Comparison of ENCODE assay signal across 8 cellular contexts in genomic region chr7:129144095-129144833, GRCh38. TPM values are rescaled to one million over a fixed set of nuclear protein-coding genes. Genes with fewer than 3 reads are reported as not detected.
A peak's percentile ranks its signal among the peaks of the same experiment; 100 is the strongest.
DNase-seq lines count a peak whose midpoint lies in the region; ATAC-seq and TF ChIP-seq lines count a peak whose summit lies in the region.

TSPAN33 (plus strand) TSS chr7:129144707; CDS start chr7:129144981, 274 bp downstream.

- POLR2A ChIA-PET in HCT116 (lab: Charles Lee), result no interaction called here

- no peak for TF ChIP-seq CTCF in HCT116 (IDR thresholded peaks at IDR 0.05 in 2 of 3, conservative IDR thresholded peaks at IDR 0.05 in 1 of 3; ENCODE audit: borderline replicate concordance in 1 of 3, insufficient read depth in 1 of 3, low read depth in 2 of 3, low read length in 2 of 3)
- no peak for TF ChIP-seq CTCF in vagina (IDR thresholded peaks at IDR 0.05)

- H4K20me1 ChIP-seq in HCT116 (ENCODE audit: insufficient read depth), result no peaks in the 10 kb centered on the region

- intact Hi-C loops in HCT116 (cut with micrococcal nuclease) (no loop called here), vagina (cut with DNase I) (no loop called here)

- DNase-seq in HCT116 (ENCODE audit: low read depth, low spot score) (peak; percentile 42), NAMALWA (ENCODE audit: low spot score) (peak; percentile 82), T-helper 1 cell (peak; percentile 24 to 60 (median 46)), anterior cingulate cortex (lab: John Stamatoyannopoulos, UW) (peak in 57 of 58 donors; percentile 26 to 90 (median 75)), hepatic stellate cell (ENCODE audit: low spot score) (peak; percentile 93), vagina (ENCODE audit: extremely low spot score in 2 of 2) (no peak)

- peak; percentile 99 for ATAC-seq in HCT116

- H3K36me3 ChIP-seq in HCT116 (ENCODE audit: control insufficient read depth in 1 of 2, insufficient read depth in 2 of 2, low read length in 2 of 2) (no peaks in the 10 kb centered on the region), rectal smooth muscle tissue (ENCODE audit: control insufficient read depth, insufficient read depth, low read length) (no peaks in the 10 kb centered on the region), vagina (no peaks in the 10 kb centered on the region)

- H3K27ac ChIP-seq in HCT116 (ENCODE audit: low read depth, low read length), result peak within 1 kb of the TSS; percentile 51; the same call in 1 of the 2 replicates
- no peak within 1 kb of the TSS for H3K27ac ChIP-seq in rectal smooth muscle tissue (ENCODE audit: low read depth, low read length)
- no peak within 1 kb of the TSS for H3K27ac ChIP-seq in vagina

- TF ChIP-seq POLR2A in HCT116 (IDR thresholded peaks at IDR 0.05; ENCODE audit: borderline replicate concordance, extremely low read depth, insufficient read depth, insufficient read length), result no peak
- no peak for TF ChIP-seq POLR2A in vagina (IDR thresholded peaks at IDR 0.05)

- H3K79me2 ChIP-seq in HCT116 (ENCODE audit: insufficient read depth, low read length), result no peaks in the 10 kb centered on the region

- H3K4me2 ChIP-seq in HCT116 (ENCODE audit: low read length), result peak within 1 kb of the TSS; percentile 86

- TF ChIP-seq RAD21 in HCT116 (IDR thresholded peaks at IDR 0.05; ENCODE audit: low read depth), result no peak

- H3K9ac ChIP-seq in HCT116 (ENCODE audit: low read length) (peak within 1 kb of the TSS; percentile 57), rectal smooth muscle tissue (ENCODE audit: low read length) (no peak within 1 kb of the TSS)

- H3K9me2 ChIP-seq in HCT116 (ENCODE audit: insufficient read depth), result no peaks in the 10 kb centered on the region

- BruUV-seq in HCT116 (replicated peaks; lab: Mats Ljungman, UMichigan), result no TSS peak

- H3K27me3 ChIP-seq in HCT116 (ENCODE audit: insufficient read depth, low read length), result no peaks in the 10 kb centered on the region
- H3K27me3 ChIP-seq in rectal smooth muscle tissue (ENCODE audit: control insufficient read depth, insufficient read depth, low read length), result no peaks in the 10 kb centered on the region
- H3K27me3 ChIP-seq in vagina, result no peaks in the 10 kb centered on the region

- H3K4me3 ChIP-seq in GM08714 (ENCODE audit: low read length) (peak within 1 kb of the TSS; percentile 75), HCT116 (replicated peaks in 1 of 2; ENCODE audit: low read depth in 1 of 2, low read length in 2 of 2) (peak within 1 kb of the TSS; percentile 58 to 77), rectal smooth muscle tissue (ENCODE audit: low read length) (peak within 1 kb of the TSS; percentile 70), vagina (peak within 1 kb of the TSS; percentile 49 to 58)

- peak within 1 kb of the TSS; percentile 85 for H2AFZ ChIP-seq in HCT116 (ENCODE audit: low read depth, low read length, poor library complexity, severe bottlenecking)

- H3K4me1 ChIP-seq in HCT116 (ENCODE audit: control insufficient read depth in 1 of 2, insufficient read depth in 2 of 2, low read length in 2 of 2), result peaks cover 0 to 13% of the 10 kb centered on the region in 2 experiments; a peak in 2 of 4 replicates
- H3K4me1 ChIP-seq in rectal smooth muscle tissue (ENCODE audit: control insufficient read depth, insufficient read depth, low read length), result peaks cover 3% of the 10 kb centered on the region
- H3K4me1 ChIP-seq in vagina, result peaks cover 21% of the 10 kb centered on the region

- H3K9me3 ChIP-seq in HCT116 (ENCODE audit: control insufficient read depth in 1 of 2, insufficient read depth in 1 of 2, low read depth in 1 of 2, low read length in 2 of 2) (no peaks in the 10 kb centered on the region), vagina (no peaks in the 10 kb centered on the region)

- RAD21 ChIA-PET in HCT116 (lab: Charles Lee; ENCODE audit: low non-redundant PET in 1 of 2, low total read pairs in 2 of 2, uncharacterized antibody in 2 of 2, unreplicated experiment in 2 of 2), result no interaction called here

- CTCF ChIA-PET in HCT116 (lab: Charles Lee), result interaction anchor here (1.5 kb wide), 1 partner anchor 19 kb away, joined by 6 read pairs; no protein-coding TSS in a partner anchor

TF ChIP-seq in HCT116, 20 proteins besides CTCF, POLR2A, EP300 and RAD21:
- TF ChIP-seq ELF1 (IDR thresholded peaks at IDR 0.05; ENCODE audit: borderline replicate concordance, low read depth), result no peak
- peak; percentile 55; the same call in 1 of the 2 replicates for TF ChIP-seq POLR2AphosphoS5 (IDR thresholded peaks at IDR 0.05; ENCODE audit: low read depth, low read length)
- no peak for TF ChIP-seq SIN3A (IDR thresholded peaks at IDR 0.05; ENCODE audit: low read depth)
- no peak for TF ChIP-seq REST (IDR thresholded peaks at IDR 0.05; ENCODE audit: low read depth)
- no peak for TF ChIP-seq TCF7L2 (IDR thresholded peaks at IDR 0.05; ENCODE audit: borderline replicate concordance, extremely low read depth, insufficient read depth, insufficient read length)
- no peak for TF ChIP-seq JUND (IDR thresholded peaks at IDR 0.05)
- peak; percentile 48 for TF ChIP-seq SP1 (IDR thresholded peaks at IDR 0.05; ENCODE audit: low read depth)
- no peak for TF ChIP-seq YY1 (IDR thresholded peaks at IDR 0.05; ENCODE audit: extremely low read depth, insufficient replicate concordance, low read depth, low read length)

RNA-seq across cellular contexts. Expression of gene TSPAN33, which starts in this region (rescaled TPM):
- total RNA-seq in HCT116 (2021; ENCODE audit: unreplicated experiment) (22.2 TPM), vagina (2.7 TPM)
- 23.1 and 25.2 TPM in 2 replicates for polyA plus RNA-seq in HCT116 (2012)

Comparison
In these comparisons a context has a peak if more than half of its experiments do, and no peak if none do; other contexts are left out.
1. DNase-seq: peak in HCT116 (single experiment), NAMALWA (single experiment), T-helper 1 cell (5 of 5), anterior cingulate cortex (57 of 58) and hepatic stellate cell (single experiment); none in vagina (0 of 2).
2. Peak in every context shown above with its lines, with median percentiles within 50 percentile points of each other: H3K4me3 ChIP-seq.